ENCODE assay signal across 13 cellular contexts in genomic region chr3:23739536-23739935, GRCh38.
DNase-seq lines count a peak whose midpoint lies in the region; ATAC-seq and TF ChIP-seq lines count a peak whose summit lies in the region.
"Had no signal": no experiment of that assay in that cellular context is flagged by ENCODE, and none has a peak within 500 bp of the region (broad histone marks: within the 10 kb centered on the region; RNA-seq: fewer than 3 reads in every experiment).

No MANE protein-coding gene starts in this region.

- no peak overlapping the region for H3K27ac Mint-ChIP-seq in activated naive CD4-positive, alpha-beta T cell treated with anti-CD3 and anti-CD28 coated beads, Interleukin-2, amount 50 U/mL, for 72 hours
- H3K27ac Mint-ChIP-seq in endothelial cell (ENCODE audit: unreplicated experiment): no peak overlapping the region
- no peak overlapping the region for H3K27ac Mint-ChIP-seq in activated T-helper 17 cell treated with anti-CD3 and anti-CD28 coated beads, Interleukin-2, amount 50 U/mL, for 72 hours
- no peak overlapping the region for H3K27ac Mint-ChIP-seq in activated CD8-positive, alpha-beta T cell treated with anti-CD3 and anti-CD28 coated beads, Interleukin-2, amount 10 ng/mL, durations not matched to agents 7 days and 5 days
- H3K27ac Mint-ChIP-seq: activated CD8-positive, alpha-beta memory T cell treated with anti-CD3 and anti-CD28 coated beads, Interleukin-2, amount 10 ng/mL, durations not matched to agents 7 days and 5 days; mesothelial cell of epicardium had no signal

- H3K4me1 ChIP-seq in BLaER1: peaks cover 27% of the 10 kb centered on the region

- no peak overlapping the region for H3K4me3 Mint-ChIP-seq in endothelial cell (ENCODE audit: unreplicated experiment)
- H3K4me3 Mint-ChIP-seq in activated T-helper 17 cell treated with anti-CD3 and anti-CD28 coated beads, Interleukin-2, amount 50 U/mL, for 72 hours: no peak overlapping the region
- H3K4me3 Mint-ChIP-seq in activated CD8-positive, alpha-beta T cell treated with anti-CD3 and anti-CD28 coated beads, Interleukin-2, amount 10 ng/mL, durations not matched to agents 7 days and 5 days: no peak overlapping the region
- H3K4me3 Mint-ChIP-seq: activated CD8-positive, alpha-beta memory T cell treated with anti-CD3 and anti-CD28 coated beads, Interleukin-2, amount 10 ng/mL, durations not matched to agents 7 days and 5 days; mesothelial cell of epicardium had no signal

- no peaks in the 10 kb centered on the region for H3K9me3 Mint-ChIP-seq in activated naive CD4-positive, alpha-beta T cell treated with anti-CD3 and anti-CD28 coated beads, Interleukin-2, amount 50 U/mL, for 72 hours
- H3K9me3 Mint-ChIP-seq in endothelial cell (ENCODE audit: unreplicated experiment): no peaks in the 10 kb centered on the region
- no peaks in the 10 kb centered on the region for H3K9me3 Mint-ChIP-seq in activated T-helper 17 cell treated with anti-CD3 and anti-CD28 coated beads, Interleukin-2, amount 50 U/mL, for 72 hours
- H3K9me3 Mint-ChIP-seq in activated CD8-positive, alpha-beta T cell treated with anti-CD3 and anti-CD28 coated beads, Interleukin-2, amount 10 ng/mL, durations not matched to agents 7 days and 5 days (ENCODE audit: insufficient read depth): no peaks in the 10 kb centered on the region

- no peak for TF ChIP-seq CTCF in endothelial cell (IDR thresholded peaks at IDR 0.05; ENCODE audit: unreplicated experiment)

- H3K27me3 ChIP-seq in BLaER1: no peaks in the 10 kb centered on the region
- H3K27me3 ChIP-seq: MG63 had no signal

- H3K27ac ChIP-seq in BLaER1: no peak overlapping the region

- no peaks in the 10 kb centered on the region for H3K36me3 ChIP-seq in BLaER1
- H3K36me3 ChIP-seq: MG63 had no signal

- H3K4me1 Mint-ChIP-seq in endothelial cell (ENCODE audit: unreplicated experiment): peaks cover 12% of the 10 kb centered on the region
- peaks cover 5% of the 10 kb centered on the region for H3K4me1 Mint-ChIP-seq in activated T-helper 17 cell treated with anti-CD3 and anti-CD28 coated beads, Interleukin-2, amount 50 U/mL, for 72 hours
- peaks cover 15% of the 10 kb centered on the region for H3K4me1 Mint-ChIP-seq in activated CD8-positive, alpha-beta T cell treated with anti-CD3 and anti-CD28 coated beads, Interleukin-2, amount 10 ng/mL, durations not matched to agents 7 days and 5 days (ENCODE audit: low read depth)

- no peak overlapping the region for H3K4me3 ChIP-seq in BLaER1
- H3K4me3 ChIP-seq: MG63 had no signal

- POLR2A ChIA-PET in activated CD8-positive, alpha-beta T cell treated with anti-CD3 and anti-CD28 coated beads, Interleukin-2, amount 10 ng/mL, durations not matched to agents 7 days and 5 days (lab: Charles Lee): no interaction called here

- H4K20me1 ChIP-seq in BLaER1: no peaks in the 10 kb centered on the region

- CTCF ChIA-PET in activated CD8-positive, alpha-beta T cell treated with anti-CD3 and anti-CD28 coated beads, Interleukin-2, amount 10 ng/mL, durations not matched to agents 7 days and 5 days (lab: Charles Lee): interaction anchor here (0.6 kb wide), 1 partner anchor 1871 kb away, joined by 3 read pairs; no protein-coding TSS in a partner anchor

- ATAC-seq in activated naive CD4-positive, alpha-beta T cell treated with anti-CD3 and anti-CD28 coated beads, Interleukin-2, amount 50 U/mL, for 72 hours: no peak
- ATAC-seq in activated T-helper 17 cell treated with anti-CD3 and anti-CD28 coated beads, Interleukin-2, amount 50 U/mL, for 72 hours (replicated peaks): no peak
- ATAC-seq in activated CD8-positive, alpha-beta T cell treated with anti-CD3 and anti-CD28 coated beads, Interleukin-2, amount 10 ng/mL, durations not matched to agents 7 days and 5 days: no peak
- ATAC-seq: activated CD8-positive, alpha-beta memory T cell treated with anti-CD3 and anti-CD28 coated beads, Interleukin-2, amount 10 ng/mL, durations not matched to agents 7 days and 5 days had no signal

- no peaks in the 10 kb centered on the region for H3K9me3 ChIP-seq in BLaER1
- H3K9me3 ChIP-seq: MG63 had no signal

- DNase-seq in M059J (ENCODE audit: low read depth) (peak; percentile 78), astrocyte of the hippocampus (ENCODE audit: low read depth, low spot score) (peak; percentile 84), lung microvascular endothelial cell (ENCODE audit: low read depth in 2 of 2) (peak; percentile 49 to 60), endothelial cell (ENCODE audit: low spot score) (no peak)
- no peak for DNase-seq in activated naive CD4-positive, alpha-beta T cell treated with anti-CD3 and anti-CD28 coated beads, Interleukin-2, amount 50 U/mL, for 72 hours (ENCODE audit: low spot score in 2 of 2)
- no peak for DNase-seq in activated CD8-positive, alpha-beta T cell treated with anti-CD3 and anti-CD28 coated beads, Interleukin-2, amount 10 ng/mL, durations not matched to agents 7 days and 5 days
- DNase-seq: activated CD8-positive, alpha-beta memory T cell treated with anti-CD3 and anti-CD28 coated beads, Interleukin-2, amount 10 ng/mL, durations not matched to agents 7 days and 5 days; effector CD8-positive, alpha-beta T cell; MG63; SHP77 had no signal

- no peaks in the 10 kb centered on the region for H3K36me3 Mint-ChIP-seq in activated naive CD4-positive, alpha-beta T cell treated with anti-CD3 and anti-CD28 coated beads, Interleukin-2, amount 50 U/mL, for 72 hours
- no peaks in the 10 kb centered on the region for H3K36me3 Mint-ChIP-seq in endothelial cell (ENCODE audit: low read depth, unreplicated experiment)
- no peaks in the 10 kb centered on the region for H3K36me3 Mint-ChIP-seq in activated T-helper 17 cell treated with anti-CD3 and anti-CD28 coated beads, Interleukin-2, amount 50 U/mL, for 72 hours (ENCODE audit: low read depth)
- H3K36me3 Mint-ChIP-seq in activated CD8-positive, alpha-beta T cell treated with anti-CD3 and anti-CD28 coated beads, Interleukin-2, amount 10 ng/mL, durations not matched to agents 7 days and 5 days (ENCODE audit: low read depth): no peaks in the 10 kb centered on the region
- H3K36me3 Mint-ChIP-seq: activated CD8-positive, alpha-beta memory T cell treated with anti-CD3 and anti-CD28 coated beads, Interleukin-2, amount 10 ng/mL, durations not matched to agents 7 days and 5 days; mesothelial cell of epicardium had no signal

- peak overlapping the region; percentile 42 for H3K4me2 ChIP-seq in BLaER1

- H3K27me3 Mint-ChIP-seq in endothelial cell (ENCODE audit: unreplicated experiment): peaks cover 2% of the 10 kb centered on the region
- H3K27me3 Mint-ChIP-seq in activated T-helper 17 cell treated with anti-CD3 and anti-CD28 coated beads, Interleukin-2, amount 50 U/mL, for 72 hours: peaks cover 9% of the 10 kb centered on the region
- peaks cover 12% of the 10 kb centered on the region for H3K27me3 Mint-ChIP-seq in activated CD8-positive, alpha-beta T cell treated with anti-CD3 and anti-CD28 coated beads, Interleukin-2, amount 10 ng/mL, durations not matched to agents 7 days and 5 days (ENCODE audit: low read depth)

- 0 out of 2 replicates have a peak overlapping the region, but pooled peaks have one; percentile 35 for H3K9ac ChIP-seq in BLaER1

Comparison
In these comparisons a context has a peak if more than half of its experiments do, and no peak if none do; other contexts are left out.
1. DNase-seq: peak in M059J (single experiment), astrocyte of the hippocampus (single experiment) and lung microvascular endothelial cell (2 of 2); none in activated naive CD4-positive, alpha-beta T cell treated with anti-CD3 and anti-CD28 coated beads, Interleukin-2, amount 50 U/mL, for 72 hours (0 of 2), endothelial cell (single experiment) and activated CD8-positive, alpha-beta T cell treated with anti-CD3 and anti-CD28 coated beads, Interleukin-2, amount 10 ng/mL, durations not matched to agents 7 days and 5 days (single experiment).